9 cellular contexts compared by ENCODE assay signal in genomic region chr2:44981714-44982108, GRCh38. TPM values are rescaled to one million over a fixed set of nuclear protein-coding genes. Genes with fewer than 3 reads are reported as not detected.
A peak's percentile ranks its signal among the peaks of the same experiment; 100 is the strongest.
DNase-seq lines count a peak whose midpoint lies in the region; ATAC-seq and TF ChIP-seq lines count a peak whose summit lies in the region.
"Had no signal": no experiment of that assay in that cellular context is flagged by ENCODE, and none has a peak within 500 bp of the region (broad histone marks: within the 10 kb centered on the region; RNA-seq: fewer than 3 reads in every experiment).

No MANE protein-coding gene starts in this region.

- no peak overlapping the region; the same call in 1 of the 2 replicates for H3K9ac ChIP-seq in OCI-LY3 (ENCODE audit: low read length)

- no peaks in the 10 kb centered on the region for H4K20me1 ChIP-seq in OCI-LY3 (ENCODE audit: insufficient read depth, low read length)

- no peaks in the 10 kb centered on the region for H3K9me3 Mint-ChIP-seq in naive thymus-derived CD8-positive, alpha-beta T cell
- H3K9me3 Mint-ChIP-seq in stimulated activated effector memory CD8-positive, alpha-beta T cell treated with anti-CD3 and anti-CD28 coated beads, Interleukin-12 subunit alpha, Interleukin-12 subunit beta, amount 100 ng/mL, for 72 hours: no peaks in the 10 kb centered on the region

- peak; percentile 97 for TF ChIP-seq RAD21 in Ishikawa (IDR thresholded peaks at IDR 0.05; ENCODE audit: low read depth)

- no peaks in the 10 kb centered on the region for H3K36me3 Mint-ChIP-seq in naive thymus-derived CD8-positive, alpha-beta T cell
- H3K36me3 Mint-ChIP-seq in stimulated activated effector memory CD8-positive, alpha-beta T cell treated with anti-CD3 and anti-CD28 coated beads, Interleukin-12 subunit alpha, Interleukin-12 subunit beta, amount 100 ng/mL, for 72 hours: no peaks in the 10 kb centered on the region

- no peak overlapping the region for H2AFZ ChIP-seq in OCI-LY3 (ENCODE audit: low read depth, low read length)

- peaks cover 2 to 6% (median 3%) of the 10 kb centered on the region in 4 donors for H3K4me1 Mint-ChIP-seq in naive thymus-derived CD8-positive, alpha-beta T cell
- H3K4me1 Mint-ChIP-seq in stimulated activated effector memory CD8-positive, alpha-beta T cell treated with anti-CD3 and anti-CD28 coated beads, Interleukin-12 subunit alpha, Interleukin-12 subunit beta, amount 100 ng/mL, for 72 hours: no peaks in the 10 kb centered on the region

- H3K27me3 Mint-ChIP-seq in naive thymus-derived CD8-positive, alpha-beta T cell: peaks cover 10 to 36% (median 30%) of the 10 kb centered on the region in 5 donors

- TF ChIP-seq CTCF in OCI-LY3 (IDR thresholded peaks at IDR 0.05; ENCODE audit: low read depth, low read length): peak; percentile 84

- peak overlapping the region; percentile 66 for H3K4me2 ChIP-seq in OCI-LY3 (ENCODE audit: low read length)

- peak overlapping the region; percentile 46; the same call in 1 of the 2 replicates for H3K4me3 ChIP-seq in OCI-LY3 (ENCODE audit: low read length)

- H3K27ac ChIP-seq in OCI-LY3 (ENCODE audit: low read length): no peak overlapping the region

- no peaks in the 10 kb centered on the region for H3K36me3 ChIP-seq in OCI-LY3 (replicated peaks; ENCODE audit: low read depth, low read length)

- peak overlapping the region in 1 of 10 donors; percentile 29 for H3K27ac Mint-ChIP-seq in naive thymus-derived CD8-positive, alpha-beta T cell
- no peak overlapping the region for H3K27ac Mint-ChIP-seq in stimulated activated effector memory CD8-positive, alpha-beta T cell treated with anti-CD3 and anti-CD28 coated beads, Interleukin-12 subunit alpha, Interleukin-12 subunit beta, amount 100 ng/mL, for 72 hours

- peaks cover 5% of the 10 kb centered on the region; the same call in 1 of the 2 replicates for H3K27me3 ChIP-seq in OCI-LY3 (ENCODE audit: low read depth, low read length)

- H3K4me3 Mint-ChIP-seq in naive thymus-derived CD8-positive, alpha-beta T cell: no peak overlapping the region
- H3K4me3 Mint-ChIP-seq in stimulated activated effector memory CD8-positive, alpha-beta T cell treated with anti-CD3 and anti-CD28 coated beads, Interleukin-12 subunit alpha, Interleukin-12 subunit beta, amount 100 ng/mL, for 72 hours: no peak overlapping the region

- no peak for TF ChIP-seq POLR2A in erythroblast (IDR thresholded peaks at IDR 0.05; ENCODE audit: low read length)

- no peaks in the 10 kb centered on the region for H3K9me3 ChIP-seq in OCI-LY3 (ENCODE audit: insufficient read depth, low read length)

- H3K4me1 ChIP-seq in OCI-LY3 (ENCODE audit: low read length): no peaks in the 10 kb centered on the region

- no peak for TF ChIP-seq EP300 in Ishikawa (IDR thresholded peaks at IDR 0.05; ENCODE audit: borderline replicate concordance)

- POLR2A ChIA-PET in naive thymus-derived CD8-positive, alpha-beta T cell (lab: Charles Lee): no interaction called here

- ATAC-seq in naive thymus-derived CD8-positive, alpha-beta T cell: peak; percentile 32 to 68
- ATAC-seq in stimulated activated effector memory CD8-positive, alpha-beta T cell treated with anti-CD3 and anti-CD28 coated beads, Interleukin-12 subunit alpha, Interleukin-12 subunit beta, amount 100 ng/mL, for 72 hours: peak; percentile 69
- no peak for ATAC-seq in GM21447 (IDR thresholded peaks at IDR 0.05; ENCODE audit: unreplicated experiment)

- H3K79me2 ChIP-seq in OCI-LY3 (ENCODE audit: low read length): no peaks in the 10 kb centered on the region

- peak; percentile 81 for DNase-seq in D341Med (ENCODE audit: low spot score)
- DNase-seq in activated CD8-positive, alpha-beta memory T cell treated with anti-CD3 and anti-CD28 coated beads, Interleukin-2, amount 50 U/mL, for 48 hours: peak; percentile 91
- peak; percentile 62 to 81 for DNase-seq in erythroblast (lab: John Stamatoyannopoulos, UW)
- DNase-seq in naive thymus-derived CD8-positive, alpha-beta T cell: peak; percentile 11 to 75 (median 57)
- DNase-seq in stimulated activated effector memory CD8-positive, alpha-beta T cell treated with anti-CD3 and anti-CD28 coated beads, Interleukin-12 subunit alpha, Interleukin-12 subunit beta, amount 100 ng/mL, for 72 hours (ENCODE audit: low spot score in 2 of 2): peak; percentile 48 to 78

TF ChIP-seq in Ishikawa, 13 proteins besides CTCF, POLR2A, EP300 and RAD21:
- TF ChIP-seq TAF1 (IDR thresholded peaks at IDR 0.05; ENCODE audit: low read depth) (no peak), TCF12 (IDR thresholded peaks at IDR 0.05; ENCODE audit: low read depth) (no peak), NFIC (IDR thresholded peaks at IDR 0.05) (no peak), CREB1 (IDR thresholded peaks at IDR 0.05; ENCODE audit: low read depth) (no peak), TEAD4 (IDR thresholded peaks at IDR 0.05) (no peak), USF1 (IDR thresholded peaks at IDR 0.05) (no peak), CEBPB (IDR thresholded peaks at IDR 0.05) (no peak), REST (IDR thresholded peaks at IDR 0.05; ENCODE audit: low read depth) (no peak), MAX (IDR thresholded peaks at IDR 0.05) (no peak), YY1 (IDR thresholded peaks at IDR 0.05; ENCODE audit: low read depth) (no peak), ZBTB7A (IDR thresholded peaks at IDR 0.05; ENCODE audit: low read depth) (no peak), EGR1 (IDR thresholded peaks at IDR 0.05) (no peak), FOXM1 (IDR thresholded peaks at IDR 0.05; ENCODE audit: borderline replicate concordance, low read depth) (no peak)

RNA-seq across cellular contexts. Expression of gene SIX2, which starts 27.5 kb away (rescaled TPM):
- not detected for total RNA-seq in naive thymus-derived CD8-positive, alpha-beta T cell
- not detected for polyA plus RNA-seq in naive thymus-derived CD8-positive, alpha-beta T cell
- total RNA-seq: T-helper 1 cell treated with Interleukin-12 subunit alpha and Interleukin-12 subunit beta and Interleukin-4 antibody, amounts not matched to agents 30 ng/mL and 1 ng/mL, for 36 hours had no signal

RNA-seq across cellular contexts. Expression of gene SIX3, which starts 40.2 kb away (rescaled TPM):
- total RNA-seq in naive thymus-derived CD8-positive, alpha-beta T cell: not detected
- not detected for polyA plus RNA-seq in naive thymus-derived CD8-positive, alpha-beta T cell
- total RNA-seq: T-helper 1 cell treated with Interleukin-12 subunit alpha and Interleukin-12 subunit beta and Interleukin-4 antibody, amounts not matched to agents 30 ng/mL and 1 ng/mL, for 36 hours had no signal
